Comparison of ENCODE assay signal across 8 cellular contexts in the genomic region with DNA sequence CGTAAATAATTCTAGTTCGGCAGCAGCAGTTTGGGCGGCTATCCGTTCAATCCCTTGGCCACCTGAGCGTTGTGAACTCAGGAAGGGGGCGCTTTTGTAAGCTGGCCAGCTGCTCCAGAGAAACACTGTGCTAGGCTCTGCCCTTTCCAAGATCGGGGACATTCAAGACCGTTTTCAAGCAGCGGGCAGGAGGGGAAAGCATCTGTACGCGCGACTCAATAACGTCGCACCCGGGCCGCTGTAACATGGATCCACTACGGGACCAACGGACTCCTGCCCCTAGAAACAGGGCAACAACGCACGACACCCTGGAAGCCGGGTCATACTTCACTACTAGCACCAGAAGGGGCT. TPM values are rescaled to one million over a fixed set of nuclear protein-coding genes. Genes with fewer than 3 reads are reported as not detected.
DNase-seq lines count a peak whose midpoint lies in the region; ATAC-seq and TF ChIP-seq lines count a peak whose summit lies in the region.

No MANE protein-coding gene starts in this region.

- no peaks in the 10 kb centered on the region for H3K27me3 Mint-ChIP-seq in T-helper 2 cell treated with Interferon-gamma antibody and Interleukin-4, amounts not matched to agents 5 μg/mL and 100 μg/mL, for 36 hours (ENCODE audit: low read depth)

- peak overlapping the region; percentile 90 for H3K4me3 ChIP-seq in A673 (ENCODE audit: low read depth, low read length, poor library complexity, severe bottlenecking)
- H3K4me3 ChIP-seq in HUES48 (ENCODE audit: low read depth, low read length) = peak overlapping the region; percentile 92
- H3K4me3 ChIP-seq in iPS-15b (ENCODE audit: low read depth, low read length) = peak overlapping the region; percentile 91

- peak overlapping the region; percentile 97 for H3K27ac Mint-ChIP-seq in T-helper 2 cell treated with Interferon-gamma antibody and Interleukin-4, amounts not matched to agents 5 μg/mL and 100 μg/mL, for 36 hours

- ATAC-seq in stimulated activated naive CD8-positive, alpha-beta T cell treated with anti-CD3 and anti-CD28 coated beads, Interleukin-15, Interleukin-2, amounts not matched to agents 100 U/mL and 50 U/mL, for 24 hours = peak; percentile 2
- ATAC-seq in GM18858 (IDR thresholded peaks at IDR 0.05; ENCODE audit: unreplicated experiment) = no peak
- no peak for ATAC-seq in GM18861 (IDR thresholded peaks at IDR 0.05; ENCODE audit: unreplicated experiment)

- CTCF ChIA-PET in A673 (lab: Charles Lee) = interaction anchor here (2.0 kb wide), 1 partner anchor 116 kb away, joined by 10 read pairs; no protein-coding TSS in a partner anchor

- H3K4me1 ChIP-seq in A673 (ENCODE audit: insufficient read depth, low read length, poor library complexity, severe bottlenecking) (peaks cover 16% of the 10 kb centered on the region), HUES48 (ENCODE audit: control insufficient read depth, insufficient read depth, low read length) (peaks cover 15% of the 10 kb centered on the region), iPS-15b (ENCODE audit: control insufficient read depth, insufficient read depth, low read length) (peaks cover 3% of the 10 kb centered on the region)

- POLR2A ChIA-PET in A673 (lab: Charles Lee; ENCODE audit: low non-redundant PET) = interaction anchor here (0.5 to 0.9 kb wide), 2 partner anchors 10 to 116 kb away, joined by 3 read pairs; no protein-coding TSS in a partner anchor

- H3K4me3 Mint-ChIP-seq in T-helper 2 cell treated with Interferon-gamma antibody and Interleukin-4, amounts not matched to agents 5 μg/mL and 100 μg/mL, for 36 hours = peak overlapping the region; percentile 99

- H3K27ac ChIP-seq in A673 (ENCODE audit: low read depth, low read length, poor library complexity, severe bottlenecking) (peak overlapping the region; percentile 86), HUES48 (ENCODE audit: low read depth, low read length) (peak overlapping the region; percentile 63)

- peak overlapping the region; percentile 68 for H3K9ac ChIP-seq in HUES48 (ENCODE audit: low read depth, low read length)
- peak overlapping the region; percentile 85 for H3K9ac ChIP-seq in iPS-15b (ENCODE audit: low read depth, low read length)

- TF ChIP-seq CTCF in A673 (conservative IDR thresholded peaks at IDR 0.05; ENCODE audit: low read depth, low read length) (no peak), GM13977 (IDR thresholded peaks at IDR 0.05; ENCODE audit: extremely low read depth, insufficient read depth, missing control alignments) (peak; percentile 36)

- H3K9me3 ChIP-seq in A673 (ENCODE audit: low read depth, low read length, poor library complexity, severe bottlenecking) (no peaks in the 10 kb centered on the region), HUES48 (ENCODE audit: control insufficient read depth, insufficient read depth, low read length) (no peaks in the 10 kb centered on the region), iPS-15b (ENCODE audit: control insufficient read depth, insufficient read depth, low read length) (no peaks in the 10 kb centered on the region)

- H3K4me1 Mint-ChIP-seq in T-helper 2 cell treated with Interferon-gamma antibody and Interleukin-4, amounts not matched to agents 5 μg/mL and 100 μg/mL, for 36 hours (ENCODE audit: low read depth) = peaks cover 36% of the 10 kb centered on the region

- H3K36me3 Mint-ChIP-seq in T-helper 2 cell treated with Interferon-gamma antibody and Interleukin-4, amounts not matched to agents 5 μg/mL and 100 μg/mL, for 36 hours (ENCODE audit: low read depth) = peaks cover 44% of the 10 kb centered on the region

- DNase-seq in A673 (ENCODE audit: low spot score) (peak; percentile 34), GM13977 (ENCODE audit: low spot score) (peak; percentile 43)
- DNase-seq in T-helper 2 cell treated with Interferon-gamma antibody and Interleukin-4, amounts not matched to agents 5 μg/mL and 100 μg/mL, for 36 hours (ENCODE audit: low spot score) = no peak
- no peak for DNase-seq in stimulated activated naive CD8-positive, alpha-beta T cell treated with anti-CD3 and anti-CD28 coated beads, Interleukin-15, Interleukin-2, amounts not matched to agents 100 U/mL and 50 U/mL, for 24 hours

- H3K9me3 Mint-ChIP-seq in T-helper 2 cell treated with Interferon-gamma antibody and Interleukin-4, amounts not matched to agents 5 μg/mL and 100 μg/mL, for 36 hours = no peaks in the 10 kb centered on the region

- H3K36me3 ChIP-seq in A673 (ENCODE audit: insufficient read depth, low read length, poor library complexity, severe bottlenecking) = peaks cover 41% of the 10 kb centered on the region
- H3K36me3 ChIP-seq in HUES48 (ENCODE audit: control insufficient read depth, insufficient read depth, low read length) = peaks cover 41% of the 10 kb centered on the region
- H3K36me3 ChIP-seq in iPS-15b (ENCODE audit: control insufficient read depth, insufficient read depth, low read length) = peaks cover 9% of the 10 kb centered on the region

- BruUV-seq in A673 (replicated peaks; lab: Mats Ljungman, UMichigan) = TSS peak; percentile 56

- no peaks in the 10 kb centered on the region for H3K27me3 ChIP-seq in A673 (replicated peaks; ENCODE audit: insufficient read depth, low read depth, low read length, poor library complexity)
- H3K27me3 ChIP-seq in HUES48 (ENCODE audit: control insufficient read depth, insufficient read depth, low read length) = no peaks in the 10 kb centered on the region
- H3K27me3 ChIP-seq in iPS-15b (ENCODE audit: control insufficient read depth, insufficient read depth, low read length) = no peaks in the 10 kb centered on the region

- intact Hi-C loops in A673 (cut with micrococcal nuclease; ENCODE audit: unreplicated experiment) = loop anchor here (10.0 kb wide), 1 partner anchor 112 kb away; the partner anchor contains the start of gene RARA

- in situ Hi-C loops in GM13977 (cut with MboI; ENCODE audit: low pct_unique_long_range_greater_than_20kb, low sequenced_read_pairs, unreplicated experiment) = no loop called here

RNA-seq across cellular contexts. Expression of gene TOP2A, which starts 0.5 kb away (rescaled TPM):
- 188 and 216 TPM in 2 replicates for total RNA-seq in A673 (2021)

RNA-seq across cellular contexts. Expression of gene IGFBP4, which starts 26.0 kb away (rescaled TPM):
- total RNA-seq in A673 (2021) = 4.8 and 6.5 TPM in 2 replicates

RNA-seq across cellular contexts. Expression of gene GJD3, which starts 52.7 kb away (rescaled TPM):
- not detected in 2 replicates for total RNA-seq in A673 (2021)

Comparison
In these comparisons a context has a peak if more than half of its experiments do, and no peak if none do; other contexts are left out.
1. DNase-seq: peak in A673 (single experiment) and GM13977 (single experiment); none in T-helper 2 cell treated with Interferon-gamma antibody and Interleukin-4, amounts not matched to agents 5 μg/mL and 100 μg/mL, for 36 hours (single experiment) and stimulated activated naive CD8-positive, alpha-beta T cell treated with anti-CD3 and anti-CD28 coated beads, Interleukin-15, Interleukin-2, amounts not matched to agents 100 U/mL and 50 U/mL, for 24 hours (single experiment).
2. Peak in every context shown above with its lines, with median percentiles within 50 percentile points of each other: H3K4me3 ChIP-seq.